ENCODE assay signal across 1 cellular context in the genomic region with DNA sequence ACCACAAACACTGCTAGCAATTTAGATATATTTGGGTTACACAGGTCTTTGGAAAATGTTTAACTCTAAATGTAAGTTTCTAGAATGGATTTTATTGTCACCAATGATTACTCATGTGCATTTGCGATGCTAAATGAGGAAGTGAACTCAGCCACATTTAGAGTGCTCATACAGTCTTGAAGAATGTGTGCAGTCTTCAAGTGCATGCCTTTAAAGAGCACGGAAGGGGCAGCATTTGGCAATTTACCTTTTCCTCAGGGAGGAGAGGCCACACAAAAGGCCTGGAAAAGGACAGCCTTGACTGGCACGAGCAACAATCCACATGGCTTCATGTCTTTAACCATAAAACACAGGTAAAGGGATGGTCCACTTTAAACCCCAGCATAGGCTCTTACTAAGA.
TF ChIP-seq lines count a peak whose summit lies in the region.

No MANE protein-coding gene starts in this region.

TF ChIP-seq in GM23338, 12 proteins besides CTCF, POLR2A, EP300 and RAD21 (continued from another document):
- TF ChIP-seq, protein P1, sequence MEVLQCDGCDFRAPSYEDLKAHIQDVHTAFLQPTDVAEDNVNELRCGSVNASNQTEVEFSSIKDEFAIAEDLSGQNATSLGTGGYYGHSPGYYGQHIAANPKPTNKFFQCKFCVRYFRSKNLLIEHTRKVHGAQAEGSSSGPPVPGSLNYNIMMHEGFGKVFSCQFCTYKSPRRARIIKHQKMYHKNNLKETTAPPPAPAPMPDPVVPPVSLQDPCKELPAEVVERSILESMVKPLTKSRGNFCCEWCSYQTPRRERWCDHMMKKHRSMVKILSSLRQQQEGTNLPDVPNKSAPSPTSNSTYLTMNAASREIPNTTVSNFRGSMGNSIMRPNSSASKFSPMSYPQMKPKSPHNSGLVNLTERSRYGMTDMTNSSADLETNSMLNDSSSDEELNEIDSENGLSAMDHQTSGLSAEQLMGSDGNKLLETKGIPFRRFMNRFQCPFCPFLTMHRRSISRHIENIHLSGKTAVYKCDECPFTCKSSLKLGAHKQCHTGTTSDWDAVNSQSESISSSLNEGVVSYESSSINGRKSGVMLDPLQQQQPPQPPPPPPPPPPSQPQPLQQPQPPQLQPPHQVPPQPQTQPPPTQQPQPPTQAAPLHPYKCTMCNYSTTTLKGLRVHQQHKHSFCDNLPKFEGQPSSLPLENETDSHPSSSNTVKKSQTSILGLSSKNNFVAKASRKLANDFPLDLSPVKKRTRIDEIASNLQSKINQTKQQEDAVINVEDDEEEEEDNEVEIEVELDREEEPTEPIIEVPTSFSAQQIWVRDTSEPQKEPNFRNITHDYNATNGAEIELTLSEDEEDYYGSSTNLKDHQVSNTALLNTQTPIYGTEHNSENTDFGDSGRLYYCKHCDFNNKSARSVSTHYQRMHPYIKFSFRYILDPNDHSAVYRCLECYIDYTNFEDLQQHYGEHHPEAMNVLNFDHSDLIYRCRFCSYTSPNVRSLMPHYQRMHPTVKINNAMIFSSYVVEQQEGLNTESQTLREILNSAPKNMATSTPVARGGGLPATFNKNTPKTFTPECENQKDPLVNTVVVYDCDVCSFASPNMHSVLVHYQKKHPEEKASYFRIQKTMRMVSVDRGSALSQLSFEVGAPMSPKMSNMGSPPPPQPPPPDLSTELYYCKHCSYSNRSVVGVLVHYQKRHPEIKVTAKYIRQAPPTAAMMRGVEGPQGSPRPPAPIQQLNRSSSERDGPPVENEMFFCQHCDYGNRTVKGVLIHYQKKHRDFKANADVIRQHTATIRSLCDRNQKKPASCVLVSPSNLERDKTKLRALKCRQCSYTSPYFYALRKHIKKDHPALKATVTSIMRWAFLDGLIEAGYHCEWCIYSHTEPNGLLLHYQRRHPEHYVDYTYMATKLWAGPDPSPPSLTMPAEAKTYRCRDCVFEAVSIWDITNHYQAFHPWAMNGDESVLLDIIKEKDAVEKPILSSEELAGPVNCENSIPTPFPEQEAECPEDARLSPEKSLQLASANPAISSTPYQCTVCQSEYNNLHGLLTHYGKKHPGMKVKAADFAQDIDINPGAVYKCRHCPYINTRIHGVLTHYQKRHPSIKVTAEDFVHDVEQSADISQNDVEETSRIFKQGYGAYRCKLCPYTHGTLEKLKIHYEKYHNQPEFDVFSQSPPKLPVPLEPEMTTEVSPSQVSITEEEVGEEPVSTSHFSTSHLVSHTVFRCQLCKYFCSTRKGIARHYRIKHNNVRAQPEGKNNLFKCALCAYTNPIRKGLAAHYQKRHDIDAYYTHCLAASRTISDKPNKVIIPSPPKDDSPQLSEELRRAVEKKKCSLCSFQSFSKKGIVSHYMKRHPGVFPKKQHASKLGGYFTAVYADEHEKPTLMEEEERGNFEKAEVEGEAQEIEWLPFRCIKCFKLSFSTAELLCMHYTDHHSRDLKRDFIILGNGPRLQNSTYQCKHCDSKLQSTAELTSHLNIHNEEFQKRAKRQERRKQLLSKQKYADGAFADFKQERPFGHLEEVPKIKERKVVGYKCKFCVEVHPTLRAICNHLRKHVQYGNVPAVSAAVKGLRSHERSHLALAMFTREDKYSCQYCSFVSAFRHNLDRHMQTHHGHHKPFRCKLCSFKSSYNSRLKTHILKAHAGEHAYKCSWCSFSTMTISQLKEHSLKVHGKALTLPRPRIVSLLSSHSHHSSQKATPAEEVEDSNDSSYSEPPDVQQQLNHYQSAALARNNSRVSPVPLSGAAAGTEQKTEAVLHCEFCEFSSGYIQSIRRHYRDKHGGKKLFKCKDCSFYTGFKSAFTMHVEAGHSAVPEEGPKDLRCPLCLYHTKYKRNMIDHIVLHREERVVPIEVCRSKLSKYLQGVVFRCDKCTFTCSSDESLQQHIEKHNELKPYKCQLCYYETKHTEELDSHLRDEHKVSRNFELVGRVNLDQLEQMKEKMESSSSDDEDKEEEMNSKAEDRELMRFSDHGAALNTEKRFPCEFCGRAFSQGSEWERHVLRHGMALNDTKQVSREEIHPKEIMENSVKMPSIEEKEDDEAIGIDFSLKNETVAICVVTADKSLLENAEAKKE (CRISPR knock-in tag; IDR thresholded peaks at IDR 0.05) = no peak
- TF ChIP-seq CREB1 (CRISPR knock-in tag; IDR thresholded peaks at IDR 0.05; ENCODE audit: low read depth) = no peak
- TF ChIP-seq JUNB (IDR thresholded peaks at IDR 0.05; ENCODE audit: unreplicated experiment) = no peak
- TF ChIP-seq, protein P2, sequence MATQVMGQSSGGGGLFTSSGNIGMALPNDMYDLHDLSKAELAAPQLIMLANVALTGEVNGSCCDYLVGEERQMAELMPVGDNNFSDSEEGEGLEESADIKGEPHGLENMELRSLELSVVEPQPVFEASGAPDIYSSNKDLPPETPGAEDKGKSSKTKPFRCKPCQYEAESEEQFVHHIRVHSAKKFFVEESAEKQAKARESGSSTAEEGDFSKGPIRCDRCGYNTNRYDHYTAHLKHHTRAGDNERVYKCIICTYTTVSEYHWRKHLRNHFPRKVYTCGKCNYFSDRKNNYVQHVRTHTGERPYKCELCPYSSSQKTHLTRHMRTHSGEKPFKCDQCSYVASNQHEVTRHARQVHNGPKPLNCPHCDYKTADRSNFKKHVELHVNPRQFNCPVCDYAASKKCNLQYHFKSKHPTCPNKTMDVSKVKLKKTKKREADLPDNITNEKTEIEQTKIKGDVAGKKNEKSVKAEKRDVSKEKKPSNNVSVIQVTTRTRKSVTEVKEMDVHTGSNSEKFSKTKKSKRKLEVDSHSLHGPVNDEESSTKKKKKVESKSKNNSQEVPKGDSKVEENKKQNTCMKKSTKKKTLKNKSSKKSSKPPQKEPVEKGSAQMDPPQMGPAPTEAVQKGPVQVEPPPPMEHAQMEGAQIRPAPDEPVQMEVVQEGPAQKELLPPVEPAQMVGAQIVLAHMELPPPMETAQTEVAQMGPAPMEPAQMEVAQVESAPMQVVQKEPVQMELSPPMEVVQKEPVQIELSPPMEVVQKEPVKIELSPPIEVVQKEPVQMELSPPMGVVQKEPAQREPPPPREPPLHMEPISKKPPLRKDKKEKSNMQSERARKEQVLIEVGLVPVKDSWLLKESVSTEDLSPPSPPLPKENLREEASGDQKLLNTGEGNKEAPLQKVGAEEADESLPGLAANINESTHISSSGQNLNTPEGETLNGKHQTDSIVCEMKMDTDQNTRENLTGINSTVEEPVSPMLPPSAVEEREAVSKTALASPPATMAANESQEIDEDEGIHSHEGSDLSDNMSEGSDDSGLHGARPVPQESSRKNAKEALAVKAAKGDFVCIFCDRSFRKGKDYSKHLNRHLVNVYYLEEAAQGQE (IDR thresholded peaks at IDR 0.05; ENCODE audit: unreplicated experiment) = no peak
- no peak for TF ChIP-seq NANOG (IDR thresholded peaks at IDR 0.05; ENCODE audit: borderline replicate concordance)
- TF ChIP-seq EZH2phosphoT487 (IDR thresholded peaks at IDR 0.05; ENCODE audit: unreplicated experiment) = no peak
- no peak for TF ChIP-seq ZNF114 (CRISPR knock-in tag; IDR thresholded peaks at IDR 0.05)
